8 cellular contexts compared by ENCODE assay signal in genomic region chr3:70531063-70531657, GRCh38.
DNase-seq lines count a peak whose midpoint lies in the region; ATAC-seq lines count a peak whose summit lies in the region.

No MANE protein-coding gene starts in this region.

- H3K4me1 ChIP-seq in adipocyte (ENCODE audit: control insufficient read depth, insufficient read depth, low read length): no peaks in the 10 kb centered on the region

- no peaks in the 10 kb centered on the region for H3K9me3 Mint-ChIP-seq in activated CD4-positive, alpha-beta T cell treated with anti-CD3 and anti-CD28 coated beads for 36 hours (ENCODE audit: low read depth)

- H3K9me3 ChIP-seq in adipocyte (ENCODE audit: control insufficient read depth, low read length): no peaks in the 10 kb centered on the region

- H3K4me1 Mint-ChIP-seq in activated CD4-positive, alpha-beta T cell treated with anti-CD3 and anti-CD28 coated beads for 36 hours: no peaks in the 10 kb centered on the region

- peak; percentile 32 for DNase-seq in Ammon's horn (ENCODE audit: low spot score)
- peak; percentile 0 for DNase-seq in HPDE6-E6E7 (ENCODE audit: extremely low spot score)
- peak; percentile 68 for DNase-seq in adipocyte (ENCODE audit: low read depth)
- peak; percentile 37 for DNase-seq in kidney tubule cell (ENCODE audit: low spot score)
- no peak for DNase-seq in HUDEP-2 (lab: John Stamatoyannopoulos, UW; ENCODE audit: unreplicated experiment in 76 of 76)
- DNase-seq in activated CD4-positive, alpha-beta T cell treated with anti-CD3 and anti-CD28 coated beads for 36 hours: no peak

- no peak overlapping the region for H3K4me3 Mint-ChIP-seq in activated CD4-positive, alpha-beta T cell treated with anti-CD3 and anti-CD28 coated beads for 36 hours

- H3K4me3 ChIP-seq in adipocyte (ENCODE audit: low read length): no peak overlapping the region

- no peaks in the 10 kb centered on the region for H3K27me3 ChIP-seq in adipocyte (replicated peaks; ENCODE audit: control insufficient read depth, insufficient read depth, low read length)

- peaks cover 4% of the 10 kb centered on the region for H3K27me3 Mint-ChIP-seq in activated CD4-positive, alpha-beta T cell treated with anti-CD3 and anti-CD28 coated beads for 36 hours

- ATAC-seq in GM21367 (IDR thresholded peaks at IDR 0.05; ENCODE audit: unreplicated experiment) (no peak), HG02571 (IDR thresholded peaks at IDR 0.05; ENCODE audit: unreplicated experiment) (no peak)
- no peak for ATAC-seq in activated CD4-positive, alpha-beta T cell treated with anti-CD3 and anti-CD28 coated beads for 36 hours

- POLR2A ChIA-PET in activated CD4-positive, alpha-beta T cell treated with anti-CD3 and anti-CD28 coated beads for 36 hours (lab: Charles Lee): interaction anchor here (0.7 kb wide), 1 partner anchor 594 kb away, joined by 4 read pairs; no protein-coding TSS in a partner anchor

- H3K9ac ChIP-seq in adipocyte (ENCODE audit: low read length): no peak overlapping the region

- H3K27ac Mint-ChIP-seq in activated CD4-positive, alpha-beta T cell treated with anti-CD3 and anti-CD28 coated beads for 36 hours: no peak overlapping the region

- CTCF ChIA-PET in activated CD4-positive, alpha-beta T cell treated with anti-CD3 and anti-CD28 coated beads for 36 hours (lab: Charles Lee): interaction anchor here (1.0 to 1.6 kb wide), 2 partner anchors 19 to 1123 kb away, joined by 3 read pairs; no protein-coding TSS in a partner anchor

- no peaks in the 10 kb centered on the region for H3K36me3 Mint-ChIP-seq in activated CD4-positive, alpha-beta T cell treated with anti-CD3 and anti-CD28 coated beads for 36 hours (ENCODE audit: low read depth)

- H3K36me3 ChIP-seq in adipocyte (ENCODE audit: control insufficient read depth, insufficient read depth, low read length, severe bottlenecking): no peaks in the 10 kb centered on the region

- intact Hi-C loops in activated CD4-positive, alpha-beta T cell treated with anti-CD3 and anti-CD28 coated beads for 36 hours (cut with DNase I, micrococcal nuclease): loop anchor here (2.0 to 10.0 kb wide), 3 partner anchors 771 to 1122 kb away; partner anchors contain the start of gene FOXP1 (in 1 of the 2)

Comparison
In these comparisons a context has a peak if more than half of its experiments do, and no peak if none do; other contexts are left out.
1. DNase-seq: peak in Ammon's horn (single experiment), HPDE6-E6E7 (single experiment), adipocyte (single experiment) and kidney tubule cell (single experiment); none in HUDEP-2 (0 of 76) and activated CD4-positive, alpha-beta T cell treated with anti-CD3 and anti-CD28 coated beads for 36 hours (single experiment).